Comparison of ENCODE assay signal across 8 cellular contexts in genomic region chrX:53303195-53303594, GRCh38.
"Had no signal": no experiment of that assay in that cellular context is flagged by ENCODE, and none has a peak within 500 bp of the region (broad histone marks: within the 10 kb centered on the region; RNA-seq: fewer than 3 reads in every experiment).

No MANE protein-coding gene starts in this region.

- H2AFZ ChIP-seq: GM23338 had no signal

- DNase-seq: H9, HCEC 1CT, IMR-90, KBM-7 had no signal

- ATAC-seq: GM23338 had no signal

- H3K9me3 Mint-ChIP-seq: GM23338 had no signal

- H3K27ac Mint-ChIP-seq: GM23338, H9 had no signal

- FAIRE-seq: H1, H54, HTR-8/SVneo had no signal

- H3K4me3 ChIP-seq: GM23338 had no signal

- H3K4me2 ChIP-seq: GM23338 had no signal

- H3K4me3 Mint-ChIP-seq: GM23338, H9 had no signal
